In genomic region chr17:10777131-10777805, GRCh38 we compare ENCODE assay signal across 24 cellular contexts. TPM values are rescaled to one million over a fixed set of nuclear protein-coding genes. Genes with fewer than 3 reads are reported as not detected.
DNase-seq lines count a peak whose midpoint lies in the region; ATAC-seq and TF ChIP-seq lines count a peak whose summit lies in the region.
"Had no signal": no experiment of that assay in that cellular context is flagged by ENCODE, and none has a peak within 500 bp of the region (broad histone marks: within the 10 kb centered on the region; RNA-seq: fewer than 3 reads in every experiment).

No MANE protein-coding gene starts in this region.

- H3K4me1 Mint-ChIP-seq in immature natural killer cell: no peaks in the 10 kb centered on the region

- H3K4me3 Mint-ChIP-seq in immature natural killer cell: no peak overlapping the region
- H3K4me3 Mint-ChIP-seq: CD4-positive, alpha-beta T cell had no signal

- H3K27me3 Mint-ChIP-seq in immature natural killer cell (ENCODE audit: low read depth in 3 of 3): peaks cover 2 to 11% (median 3%) of the 10 kb centered on the region in 3 donors
- H3K27me3 Mint-ChIP-seq: CD4-positive, alpha-beta T cell had no signal

- H3K4me3 ChIP-seq in mucosa of stomach (ENCODE audit: low read length) (no peak overlapping the region), transverse colon (no peak overlapping the region)
- H3K4me3 ChIP-seq: BLaER1 treated with 17β-estradiol and CSF1 and Interleukin-3, amounts not matched to agents 10 nM and 100 nM had no signal

- H3K9me3 ChIP-seq in mucosa of stomach (ENCODE audit: control insufficient read depth, low read length) (no peaks in the 10 kb centered on the region), transverse colon (no peaks in the 10 kb centered on the region)

- H3K4me1 ChIP-seq in mucosa of stomach (ENCODE audit: control insufficient read depth, insufficient read depth, low read length) (peaks cover 50% of the 10 kb centered on the region), transverse colon (peaks cover 9 to 55% (median 33%) of the 10 kb centered on the region in 4 donors)

- peak; percentile 70 for DNase-seq in NCI-H82 (lab: John Stamatoyannopoulos, UW)
- DNase-seq in transverse colon: peak; percentile 51
- DNase-seq in immature natural killer cell: no peak
- DNase-seq in NCI-H146 treated with DMSO at 0.1 percent for 48 hours (lab: John Stamatoyannopoulos, UW; ENCODE audit: unreplicated experiment): no peak
- DNase-seq: AML-193; CD4-positive, alpha-beta T cell; DMS53; NCI-H1105; NCI-H1436 treated with DMSO at 0.1 percent for 48 hours; NCI-H1930; NCI-H2107; NCI-H524 treated with DMSO at 0.1 percent for 48 hours; SHP77 had no signal

- no peaks in the 10 kb centered on the region for H3K36me3 Mint-ChIP-seq in immature natural killer cell

- in situ Hi-C loops in transverse colon (cut with MboI; ENCODE audit: low pct_ligation_motif_present in 1 of 4, low pct_unique_long_range_greater_than_20kb in 1 of 4, low sequenced_read_pairs in 3 of 4): loop anchor here in 1 of 4 donors (10.0 kb wide), 2 partner anchors 58 to 62 kb away; partner anchors contain the start of gene PIRT

- H3K9ac ChIP-seq in mucosa of stomach (ENCODE audit: low read length): peak overlapping the region; percentile 45
- H3K9ac ChIP-seq: BLaER1 treated with 17β-estradiol and CSF1 and Interleukin-3, amounts not matched to agents 10 nM and 100 nM had no signal

- no peak for TF ChIP-seq CTCF in transverse colon (IDR thresholded peaks at IDR 0.05)

- H3K27me3 ChIP-seq in mucosa of stomach (ENCODE audit: control insufficient read depth, insufficient read depth, low read length) (no peaks in the 10 kb centered on the region), transverse colon (no peaks in the 10 kb centered on the region)
- H3K27me3 ChIP-seq: BLaER1 treated with 17β-estradiol and CSF1 and Interleukin-3, amounts not matched to agents 10 nM and 100 nM had no signal

- TF ChIP-seq EP300 in transverse colon (IDR thresholded peaks at IDR 0.05; ENCODE audit: low read depth): no peak

- peaks cover 0 to 2% (median 0%) of the 10 kb centered on the region in 6 donors for H3K9me3 Mint-ChIP-seq in immature natural killer cell

- intact Hi-C loops in transverse colon (cut with DNase I; ENCODE audit: low total_unique reads): no loop called here

- WGBS in transverse colon (ENCODE audit: low coverage in 1 of 2), 2 donors: 61 to 67% methylated on average over 7 to 11 of the region's 11 CpGs

- TF ChIP-seq POLR2A in transverse colon (IDR thresholded peaks at IDR 0.05): no peak

- H3K36me3 ChIP-seq in mucosa of stomach (ENCODE audit: control insufficient read depth, insufficient read depth, low read length): no peaks in the 10 kb centered on the region
- no peaks in the 10 kb centered on the region for H3K36me3 ChIP-seq in transverse colon
- H3K36me3 ChIP-seq: BLaER1 treated with 17β-estradiol and CSF1 and Interleukin-3, amounts not matched to agents 10 nM and 100 nM had no signal

- no peak overlapping the region for H3K27ac Mint-ChIP-seq in immature natural killer cell
- H3K27ac Mint-ChIP-seq: CD4-positive, alpha-beta T cell had no signal

- H3K27ac ChIP-seq in transverse colon: peak overlapping the region; percentile 73 to 85 (median 84)
- H3K27ac ChIP-seq: RWPE1 had no signal

- ATAC-seq in esophagus mucosa (peak; percentile 31), HG03565 (IDR thresholded peaks at IDR 0.05; ENCODE audit: unreplicated experiment) (no peak)

RNA-seq across cellular contexts. Expression of gene TMEM238L, which starts 26.6 kb away (rescaled TPM):
- total RNA-seq in esophagus mucosa (2.3 TPM), transverse colon (10 to 100 TPM; 34.4 to 66.5 (median 42.5) TPM)
- polyA plus RNA-seq in immature natural killer cell: not detected
- total RNA-seq: CD4-positive, alpha-beta T cell; Daoy; G401; LHCN-M2; MCF 10A; SK-MEL-5 had no signal
- polyA plus RNA-seq: AG04450 had no signal

RNA-seq across cellular contexts. Expression of gene TMEM220, which starts 47.4 kb away (rescaled TPM):
- 4.0 TPM for total RNA-seq in esophagus mucosa
- 10 to 100 TPM in 1 of 4 donors, 1 to 10 TPM in 2, not detected in 1; 2.4 to 18.2 (median 8.1) TPM for total RNA-seq in transverse colon
- 1 to 10 TPM; 4.4 to 9.4 (median 7.8) TPM for polyA plus RNA-seq in immature natural killer cell

Comparison
In these comparisons a context has a peak if more than half of its experiments do, and no peak if none do; other contexts are left out.
1. DNase-seq: peak in NCI-H82 (single experiment) and transverse colon (single experiment); none in immature natural killer cell (0 of 3) and NCI-H146 treated with DMSO at 0.1 percent for 48 hours (single experiment).
2. RNA of gene TMEM238L, which starts 26.6 kb away (total RNA-seq): 34.4 to 66.5 TPM in transverse colon; 2.3 TPM in esophagus mucosa (single experiment); every median in the first group is over 10 times any median in the second.